Comparison of ENCODE assay signal across 14 cellular contexts in genomic region chr9:114910541-114910940, GRCh38. TPM values are rescaled to one million over a fixed set of nuclear protein-coding genes. Genes with fewer than 3 reads are reported as not detected.
A peak's percentile ranks its signal among the peaks of the same experiment; 100 is the strongest.
DNase-seq lines count a peak whose midpoint lies in the region; ATAC-seq and TF ChIP-seq lines count a peak whose summit lies in the region.
"Had no signal": no experiment of that assay in that cellular context is flagged by ENCODE, and none has a peak within 500 bp of the region (broad histone marks: within the 10 kb centered on the region; RNA-seq: fewer than 3 reads in every experiment).

No MANE protein-coding gene starts in this region.

- WGBS in spleen, 5 donors: 58 to 86% (median 75%) methylated on average over 4 of the region's 4 CpGs

- CTCF ChIA-PET in activated naive CD4-positive, alpha-beta T cell treated with anti-CD3 and anti-CD28 coated beads for 36 hours (lab: Charles Lee): interaction anchor here (0.7 to 6.6 kb wide), 20 partner anchors 10 to 247 kb away, joined by 3 to 155 read pairs (median 5); partner anchors contain the start of genes TEX48, TNFSF15 and TNFSF8

- no peaks in the 10 kb centered on the region for H3K9me3 ChIP-seq in spleen
- H3K9me3 ChIP-seq: BLaER1 treated with 17β-estradiol and CSF1 and Interleukin-3, amounts not matched to agents 10 nM and 100 nM; gastrocnemius medialis had no signal

- H3K27me3 ChIP-seq in spleen (replicated peaks in 1 of 7): no peaks in the 10 kb centered on the region
- H3K27me3 ChIP-seq: BLaER1 treated with 17β-estradiol and CSF1 and Interleukin-3, amounts not matched to agents 10 nM and 100 nM; gastrocnemius medialis had no signal

- H3K36me3 Mint-ChIP-seq in activated naive CD4-positive, alpha-beta T cell treated with anti-CD3 and anti-CD28 coated beads for 36 hours (ENCODE audit: low read depth): peaks cover 58% of the 10 kb centered on the region
- peaks cover 86% of the 10 kb centered on the region for H3K36me3 Mint-ChIP-seq in activated T-helper 2 cell treated with anti-CD3 and anti-CD28 coated beads, Interferon-gamma antibody, Interleukin-2, Interleukin-4, amounts not matched to agents 10 μg/mL and 5 μg/mL and 100 μg/mL, durations not matched to agents 14 hours and 24 hours and 36 hours (ENCODE audit: low read depth)

- peaks cover 24 to 74% (median 53%) of the 10 kb centered on the region in 6 donors for H3K4me1 ChIP-seq in spleen
- H3K4me1 ChIP-seq: gastrocnemius medialis had no signal

- peak overlapping the region; percentile 98 for H3K27ac Mint-ChIP-seq in activated naive CD4-positive, alpha-beta T cell treated with anti-CD3 and anti-CD28 coated beads for 36 hours
- peak overlapping the region; percentile 94 for H3K27ac Mint-ChIP-seq in activated T-helper 2 cell treated with anti-CD3 and anti-CD28 coated beads, Interferon-gamma antibody, Interleukin-2, Interleukin-4, amounts not matched to agents 10 μg/mL and 5 μg/mL and 100 μg/mL, durations not matched to agents 14 hours and 24 hours and 36 hours
- H3K27ac Mint-ChIP-seq: dendritic cell treated with granulocyte-macrophage colony-stimulating factor and Interleukin-4, amounts not matched to agents 40 ng/mL and 50 ng/mL, for 4 days had no signal

- H3K27me3 Mint-ChIP-seq in activated naive CD4-positive, alpha-beta T cell treated with anti-CD3 and anti-CD28 coated beads for 36 hours (ENCODE audit: low read depth): no peaks in the 10 kb centered on the region
- no peaks in the 10 kb centered on the region for H3K27me3 Mint-ChIP-seq in activated T-helper 2 cell treated with anti-CD3 and anti-CD28 coated beads, Interferon-gamma antibody, Interleukin-2, Interleukin-4, amounts not matched to agents 10 μg/mL and 5 μg/mL and 100 μg/mL, durations not matched to agents 14 hours and 24 hours and 36 hours (ENCODE audit: low read depth)
- H3K27me3 Mint-ChIP-seq: dendritic cell treated with granulocyte-macrophage colony-stimulating factor and Interleukin-4, amounts not matched to agents 40 ng/mL and 50 ng/mL, for 4 days had no signal

- no peak overlapping the region for H3K4me3 Mint-ChIP-seq in activated naive CD4-positive, alpha-beta T cell treated with anti-CD3 and anti-CD28 coated beads for 36 hours
- no peak overlapping the region for H3K4me3 Mint-ChIP-seq in activated T-helper 2 cell treated with anti-CD3 and anti-CD28 coated beads, Interferon-gamma antibody, Interleukin-2, Interleukin-4, amounts not matched to agents 10 μg/mL and 5 μg/mL and 100 μg/mL, durations not matched to agents 14 hours and 24 hours and 36 hours (ENCODE audit: low read depth)
- H3K4me3 Mint-ChIP-seq: dendritic cell treated with granulocyte-macrophage colony-stimulating factor and Interleukin-4, amounts not matched to agents 40 ng/mL and 50 ng/mL, for 4 days had no signal

- TF ChIP-seq CTCF in spleen (IDR thresholded peaks at IDR 0.05 in 8 of 11, conservative IDR thresholded peaks at IDR 0.05 in 3 of 11): no peak

- no peak overlapping the region for H3K4me3 ChIP-seq in spleen
- H3K4me3 ChIP-seq: BLaER1 treated with 17β-estradiol and CSF1 and Interleukin-3, amounts not matched to agents 10 nM and 100 nM; gastrocnemius medialis had no signal

- DNase-seq in activated naive CD4-positive, alpha-beta T cell treated with anti-CD3 and anti-CD28 coated beads for 36 hours: no peak
- no peak for DNase-seq in activated naive CD4-positive, alpha-beta T cell treated with anti-CD3 and anti-CD28 coated beads, Interleukin-2, amount 50 U/mL, for 16 hours
- DNase-seq in NCI-H2171 (lab: John Stamatoyannopoulos, UW): peak; percentile 82
- DNase-seq in activated T-helper 2 cell treated with anti-CD3 and anti-CD28 coated beads, Interferon-gamma antibody, Interleukin-2, Interleukin-4, amounts not matched to agents 10 μg/mL and 5 μg/mL and 100 μg/mL, durations not matched to agents 14 hours and 24 hours and 36 hours (ENCODE audit: low spot score): no peak
- DNase-seq in spleen: no peak
- no peak for DNase-seq in cortex of kidney (lab: John Stamatoyannopoulos, UW)
- no peak for DNase-seq in CD1c-positive myeloid dendritic cell (ENCODE audit: extremely low spot score)
- DNase-seq: activated gamma-delta T cell; gastrocnemius medialis; stimulated activated CD4-positive, alpha-beta T cell treated with anti-CD3 and anti-CD28 coated beads, Interleukin-1b, Interleukin-23, amount 100 ng/mL, for 48 hours had no signal

- H3K36me3 ChIP-seq in spleen: peaks cover 0 to 33% (median 0%) of the 10 kb centered on the region in 6 donors
- H3K36me3 ChIP-seq: BLaER1 treated with 17β-estradiol and CSF1 and Interleukin-3, amounts not matched to agents 10 nM and 100 nM; gastrocnemius medialis had no signal

- ATAC-seq in HG02571 (IDR thresholded peaks at IDR 0.05; ENCODE audit: unreplicated experiment): no peak
- ATAC-seq: gastrocnemius medialis had no signal

- intact Hi-C loops in activated naive CD4-positive, alpha-beta T cell treated with anti-CD3 and anti-CD28 coated beads for 36 hours (cut with micrococcal nuclease): no loop called here
- intact Hi-C loops in activated T-helper 2 cell treated with anti-CD3 and anti-CD28 coated beads, Interferon-gamma antibody, Interleukin-2, Interleukin-4, amounts not matched to agents 10 μg/mL and 5 μg/mL and 100 μg/mL, durations not matched to agents 14 hours and 24 hours and 36 hours (cut with micrococcal nuclease): no loop called here
- intact Hi-C loops in spleen (cut with DNase I; ENCODE audit: low total_unique reads): loop anchor here (5.0 to 10.0 kb wide), 2 partner anchors 102 to 226 kb away; partner anchors contain the start of gene TEX48

- no peak for TF ChIP-seq POLR2A in spleen (IDR thresholded peaks at IDR 0.05)

- H3K27ac ChIP-seq in spleen: peak overlapping the region in 5 of 8 donors; percentile 10 to 76 (median 60)
- H3K27ac ChIP-seq: gastrocnemius medialis, KMS-11 had no signal

- no peaks in the 10 kb centered on the region for H3K9me3 Mint-ChIP-seq in activated naive CD4-positive, alpha-beta T cell treated with anti-CD3 and anti-CD28 coated beads for 36 hours
- H3K9me3 Mint-ChIP-seq in activated T-helper 2 cell treated with anti-CD3 and anti-CD28 coated beads, Interferon-gamma antibody, Interleukin-2, Interleukin-4, amounts not matched to agents 10 μg/mL and 5 μg/mL and 100 μg/mL, durations not matched to agents 14 hours and 24 hours and 36 hours: no peaks in the 10 kb centered on the region
- H3K9me3 Mint-ChIP-seq: dendritic cell treated with granulocyte-macrophage colony-stimulating factor and Interleukin-4, amounts not matched to agents 40 ng/mL and 50 ng/mL, for 4 days had no signal

- H3K4me1 Mint-ChIP-seq in activated naive CD4-positive, alpha-beta T cell treated with anti-CD3 and anti-CD28 coated beads for 36 hours (ENCODE audit: low read depth): peaks cover 77% of the 10 kb centered on the region
- H3K4me1 Mint-ChIP-seq in activated T-helper 2 cell treated with anti-CD3 and anti-CD28 coated beads, Interferon-gamma antibody, Interleukin-2, Interleukin-4, amounts not matched to agents 10 μg/mL and 5 μg/mL and 100 μg/mL, durations not matched to agents 14 hours and 24 hours and 36 hours (ENCODE audit: low read depth): peaks cover 63% of the 10 kb centered on the region

RNA-seq across cellular contexts. Expression of gene TNFSF8, which starts 19.9 kb away (rescaled TPM):
- 10 to 100 TPM; 25.9 to 26.4 TPM for total RNA-seq in activated naive CD4-positive, alpha-beta T cell treated with anti-CD3 and anti-CD28 coated beads for 36 hours
- total RNA-seq in activated T-helper 2 cell treated with anti-CD3 and anti-CD28 coated beads, Interferon-gamma antibody, Interleukin-2, Interleukin-4, amounts not matched to agents 10 μg/mL and 5 μg/mL and 100 μg/mL, durations not matched to agents 14 hours and 24 hours and 36 hours: 73.6 and 82.3 TPM in 2 replicates
- 10 to 100 TPM in 5 of 7 donors, 1 to 10 TPM in 2; 7.1 to 42.7 (median 19.2) TPM for total RNA-seq in spleen
- 10 to 100 TPM in 2 of 3 donors, 1 to 10 TPM in 1; 4.8 to 16.0 (median 10.2) TPM for polyA plus RNA-seq in spleen
